ENCODE assay signal across 23 cellular contexts in the genomic region with DNA sequence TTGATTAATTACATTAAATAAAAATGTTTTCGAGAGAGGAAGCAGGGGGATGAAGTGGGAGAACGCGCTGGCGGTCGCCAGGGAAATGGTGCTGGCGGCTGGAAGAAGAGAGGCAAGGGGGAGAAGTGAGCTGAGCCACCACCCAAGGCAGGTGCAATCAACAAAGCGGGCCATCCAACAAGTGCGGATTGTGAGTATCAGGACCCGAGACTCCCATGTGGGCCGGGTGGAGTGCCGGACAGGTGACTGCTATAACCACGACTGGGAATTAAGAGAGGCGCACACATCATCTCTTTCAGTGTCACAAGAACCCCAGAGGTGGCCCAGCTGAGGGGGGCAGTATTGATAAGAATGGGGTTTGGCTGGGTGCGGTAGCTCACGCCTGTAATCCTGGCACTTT.
"Had no signal": no experiment of that assay in that cellular context is flagged by ENCODE, and none has a peak within 500 bp of the region (broad histone marks: within the 10 kb centered on the region; RNA-seq: fewer than 3 reads in every experiment).

No MANE protein-coding gene starts in this region.

- ATAC-seq: esophagus mucosa; gastrocnemius medialis; naive thymus-derived CD4-positive, alpha-beta T cell; psoas muscle; right cardiac atrium; stimulated activated naive B cell treated with anti-CD40 and anti-IgM and Interleukin-4, amounts not matched to agents 10 μg/mL and 1 μg/mL and 100 μg/mL, for 72 hours had no signal

- H3K27me3 ChIP-seq: colonic mucosa, vagina had no signal

- H3K27ac Mint-ChIP-seq: dendritic cell treated with granulocyte-macrophage colony-stimulating factor and Interleukin-4, amounts not matched to agents 40 ng/mL and 50 ng/mL, for 4 days; naive thymus-derived CD4-positive, alpha-beta T cell; nephron progenitor cell; stimulated activated naive B cell treated with anti-CD40 and anti-IgM and Interleukin-4, amounts not matched to agents 10 μg/mL and 1 μg/mL and 100 μg/mL, for 72 hours; stimulated activated naive CD8-positive, alpha-beta T cell treated with anti-CD3 and anti-CD28 coated beads, Interleukin-15, Interleukin-2, amounts not matched to agents 100 ng/mL and 50 ng/mL, for 24 hours had no signal

- DNase-seq: colonic mucosa; effector CD8-positive, alpha-beta T cell; foreskin fibroblast; gastrocnemius medialis; mesendoderm; midbrain; naive thymus-derived CD4-positive, alpha-beta T cell; nephron progenitor cell; psoas muscle; sigmoid colon; stimulated activated CD4-positive, alpha-beta T cell treated with anti-CD3 and anti-CD28 coated beads, Interleukin-15, amount 100 ng/mL, for 24 hours; stimulated activated CD4-positive, alpha-beta T cell treated with anti-CD3 and anti-CD28 coated beads, Interleukin-2, amount 100 ng/mL, for 48 hours; stimulated activated naive B cell treated with anti-CD40 and anti-IgM and Interleukin-4, amounts not matched to agents 10 μg/mL and 1 μg/mL and 100 μg/mL, for 72 hours; upper lobe of left lung had no signal

- H3K9me3 ChIP-seq: colonic mucosa, gastrocnemius medialis, psoas muscle, sigmoid colon, thoracic aorta, tibial nerve, upper lobe of left lung, vagina had no signal

- H3K36me3 ChIP-seq: colonic mucosa, gastrocnemius medialis, sigmoid colon, thoracic aorta, tibial nerve, upper lobe of left lung, vagina had no signal

- H3K9me3 Mint-ChIP-seq: dendritic cell treated with granulocyte-macrophage colony-stimulating factor and Interleukin-4, amounts not matched to agents 40 ng/mL and 50 ng/mL, for 4 days; endodermal cell; nephron progenitor cell; stimulated activated naive B cell treated with anti-CD40 and anti-IgM and Interleukin-4, amounts not matched to agents 10 μg/mL and 1 μg/mL and 100 μg/mL, for 72 hours; stimulated activated naive CD8-positive, alpha-beta T cell treated with anti-CD3 and anti-CD28 coated beads, Interleukin-15, Interleukin-2, amounts not matched to agents 100 ng/mL and 50 ng/mL, for 24 hours had no signal

- H3K27ac ChIP-seq: colonic mucosa, epithelial cell of prostate, gastrocnemius medialis, psoas muscle, sigmoid colon, thoracic aorta, tibial nerve, upper lobe of left lung, vagina had no signal

- H3K36me3 Mint-ChIP-seq: naive thymus-derived CD4-positive, alpha-beta T cell; stimulated activated naive B cell treated with anti-CD40 and anti-IgM and Interleukin-4, amounts not matched to agents 10 μg/mL and 1 μg/mL and 100 μg/mL, for 72 hours had no signal

- H3K4me1 ChIP-seq: colonic mucosa, gastrocnemius medialis, psoas muscle, vagina had no signal

- H3K4me3 Mint-ChIP-seq: dendritic cell treated with granulocyte-macrophage colony-stimulating factor and Interleukin-4, amounts not matched to agents 40 ng/mL and 50 ng/mL, for 4 days; endodermal cell; naive thymus-derived CD4-positive, alpha-beta T cell; nephron progenitor cell; stimulated activated naive B cell treated with anti-CD40 and anti-IgM and Interleukin-4, amounts not matched to agents 10 μg/mL and 1 μg/mL and 100 μg/mL, for 72 hours; stimulated activated naive CD8-positive, alpha-beta T cell treated with anti-CD3 and anti-CD28 coated beads, Interleukin-15, Interleukin-2, amounts not matched to agents 100 ng/mL and 50 ng/mL, for 24 hours had no signal

- H3K4me3 ChIP-seq: colonic mucosa, gastrocnemius medialis, psoas muscle, sigmoid colon, thoracic aorta, tibial nerve, upper lobe of left lung, vagina had no signal
